9 cellular contexts compared by ENCODE assay signal in the genomic region with DNA sequence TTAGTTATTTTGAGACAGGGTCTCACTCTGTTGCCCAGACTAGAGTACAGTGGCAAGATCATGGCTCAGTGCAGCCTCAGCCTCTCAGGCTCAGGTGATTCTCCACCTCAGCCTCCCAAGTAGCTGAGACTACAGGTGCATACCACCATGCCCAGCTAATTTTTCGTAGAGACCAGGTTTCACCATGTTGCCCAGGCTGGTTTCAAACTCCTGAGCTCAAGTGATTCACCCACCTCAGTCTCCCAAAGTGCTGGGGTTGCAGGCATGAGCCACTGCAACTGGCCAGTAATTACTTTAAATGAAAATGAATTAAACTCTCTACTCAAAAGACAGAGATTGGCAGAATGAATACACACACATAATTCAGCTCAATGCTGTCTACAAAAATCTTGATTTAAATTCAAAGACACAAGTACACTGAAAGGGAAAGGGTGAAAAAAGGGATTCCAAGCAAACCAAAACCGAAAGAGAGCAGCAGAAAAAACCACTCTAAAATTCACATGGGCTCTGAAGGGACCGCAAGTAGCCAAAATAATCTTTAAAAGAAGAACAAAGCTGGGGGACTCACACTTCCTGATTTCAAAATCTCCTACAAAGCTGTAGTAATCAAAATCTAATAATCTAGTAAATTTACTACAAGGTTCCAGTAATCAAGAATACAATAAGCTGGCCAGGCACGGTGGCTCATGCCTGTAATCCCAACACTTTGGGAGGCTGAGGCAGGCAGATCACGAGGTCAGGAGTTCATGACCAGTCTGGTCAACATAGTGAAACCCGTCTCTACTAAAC. TPM values are rescaled to one million over a fixed set of nuclear protein-coding genes. Genes with fewer than 3 reads are reported as not detected.
A peak's percentile ranks its signal among the peaks of the same experiment; 100 is the strongest.
DNase-seq lines count a peak whose midpoint lies in the region; ATAC-seq, FAIRE-seq and TF ChIP-seq lines count a peak whose summit lies in the region.
"Had no signal": no experiment of that assay in that cellular context is flagged by ENCODE, and none has a peak within 500 bp of the region (broad histone marks: within the 10 kb centered on the region; RNA-seq: fewer than 3 reads in every experiment).

No MANE protein-coding gene starts in this region.

- H3K4me1 Mint-ChIP-seq in activated CD8-positive, alpha-beta T cell treated with anti-CD3 and anti-CD28 coated beads, Interleukin-2, amount 10 ng/mL, durations not matched to agents 7 days and 5 days (ENCODE audit: low read depth): peaks cover 40% of the 10 kb centered on the region
- H3K4me1 Mint-ChIP-seq in type B pancreatic cell (ENCODE audit: unreplicated experiment): peaks cover 3% of the 10 kb centered on the region

- POLR2A ChIA-PET in activated CD8-positive, alpha-beta T cell treated with anti-CD3 and anti-CD28 coated beads, Interleukin-2, amount 10 ng/mL, durations not matched to agents 7 days and 5 days (lab: Charles Lee): interaction anchor here (0.6 to 1.0 kb wide), 3 partner anchors 16 to 369 kb away, joined by 3 to 5 read pairs (median 5); no protein-coding TSS in a partner anchor

- peak overlapping the region; percentile 42 for H2AFZ ChIP-seq in osteoblast (ENCODE audit: low read length)
- H2AFZ ChIP-seq: GM23248 had no signal

- H3K27ac Mint-ChIP-seq in activated CD8-positive, alpha-beta T cell treated with anti-CD3 and anti-CD28 coated beads, Interleukin-2, amount 10 ng/mL, durations not matched to agents 7 days and 5 days: peak overlapping the region; percentile 79
- H3K27ac Mint-ChIP-seq in type B pancreatic cell: no peak overlapping the region

- peaks cover 2% of the 10 kb centered on the region for H3K27me3 Mint-ChIP-seq in activated CD8-positive, alpha-beta T cell treated with anti-CD3 and anti-CD28 coated beads, Interleukin-2, amount 10 ng/mL, durations not matched to agents 7 days and 5 days (ENCODE audit: low read depth)
- peaks cover 42% of the 10 kb centered on the region for H3K27me3 Mint-ChIP-seq in type B pancreatic cell

- TF ChIP-seq CTCF in osteoblast (IDR thresholded peaks at IDR 0.05; ENCODE audit: extremely low read depth, low read depth, low read length) (no peak), type B pancreatic cell (conservative IDR thresholded peaks at IDR 0.05) (no peak)

- peaks cover 8% of the 10 kb centered on the region for H3K4me1 ChIP-seq in osteoblast (ENCODE audit: insufficient read depth, low read length)

- peaks cover 31% of the 10 kb centered on the region for H3K9me3 Mint-ChIP-seq in activated CD8-positive, alpha-beta T cell treated with anti-CD3 and anti-CD28 coated beads, Interleukin-2, amount 10 ng/mL, durations not matched to agents 7 days and 5 days (ENCODE audit: insufficient read depth)
- H3K9me3 Mint-ChIP-seq in type B pancreatic cell: peaks cover 9% of the 10 kb centered on the region

- H3K4me3 Mint-ChIP-seq in activated CD8-positive, alpha-beta T cell treated with anti-CD3 and anti-CD28 coated beads, Interleukin-2, amount 10 ng/mL, durations not matched to agents 7 days and 5 days: peak overlapping the region; percentile 61
- H3K4me3 Mint-ChIP-seq in type B pancreatic cell: no peak overlapping the region

- H3K36me3 Mint-ChIP-seq in activated CD8-positive, alpha-beta T cell treated with anti-CD3 and anti-CD28 coated beads, Interleukin-2, amount 10 ng/mL, durations not matched to agents 7 days and 5 days (ENCODE audit: low read depth): peaks cover 35% of the 10 kb centered on the region
- no peaks in the 10 kb centered on the region for H3K36me3 Mint-ChIP-seq in type B pancreatic cell

- H3K9me3 ChIP-seq in osteoblast (ENCODE audit: low read depth, low read length): peaks cover 3% of the 10 kb centered on the region

- no peaks in the 10 kb centered on the region for H3K36me3 ChIP-seq in osteoblast (ENCODE audit: insufficient read depth, low read length)

- peak overlapping the region; percentile 20 for H3K4me3 ChIP-seq in osteoblast (ENCODE audit: insufficient read depth, low read length)
- H3K4me3 ChIP-seq: GM23248 had no signal

- no peak overlapping the region for H3K27ac ChIP-seq in osteoblast (ENCODE audit: low read depth, low read length)
- H3K27ac ChIP-seq: GM23248 had no signal

- no peaks in the 10 kb centered on the region for H4K20me1 ChIP-seq in osteoblast (ENCODE audit: insufficient read depth, low read length)

- FAIRE-seq in frontal cortex (lab: Jason Lieb, UNC): no peak

- H3K4me2 ChIP-seq in osteoblast (ENCODE audit: insufficient read depth, low read length): peak overlapping the region; percentile 37

- CTCF ChIA-PET in activated CD8-positive, alpha-beta T cell treated with anti-CD3 and anti-CD28 coated beads, Interleukin-2, amount 10 ng/mL, durations not matched to agents 7 days and 5 days (lab: Charles Lee): interaction anchor here (0.6 to 2.4 kb wide), 8 partner anchors 13 to 84 kb away, joined by 3 to 14 read pairs (median 4); no protein-coding TSS in a partner anchor

- no peaks in the 10 kb centered on the region for H3K79me2 ChIP-seq in osteoblast (ENCODE audit: insufficient read depth, low read length)

- no peaks in the 10 kb centered on the region for H3K27me3 ChIP-seq in osteoblast (ENCODE audit: insufficient read depth, low read length)

- ATAC-seq in GM18517 (IDR thresholded peaks at IDR 0.05; ENCODE audit: unreplicated experiment) (peak; percentile 56), HG02870 (IDR thresholded peaks at IDR 0.05; ENCODE audit: unreplicated experiment) (peak; percentile 63)
- peak; percentile 31 for ATAC-seq in activated CD8-positive, alpha-beta T cell treated with anti-CD3 and anti-CD28 coated beads, Interleukin-2, amount 10 ng/mL, durations not matched to agents 7 days and 5 days

- DNase-seq in activated CD8-positive, alpha-beta T cell treated with anti-CD3 and anti-CD28 coated beads, Interleukin-2, amount 10 ng/mL, durations not matched to agents 7 days and 5 days: no peak
- DNase-seq in osteoblast (ENCODE audit: insufficient read length, low spot score, missing footprints) (peak; percentile 58), type B pancreatic cell (ENCODE audit: extremely low spot score, unreplicated experiment) (no peak), ecto neural progenitor cell (ENCODE audit: low spot score) (no peak), frontal cortex (ENCODE audit: low spot score in 2 of 2) (no peak), NCI-H1694 treated with DMSO at 0.1 percent for 48 hours (lab: John Stamatoyannopoulos, UW) (no peak)
- DNase-seq: GM23248 had no signal

RNA-seq across cellular contexts. Expression of a gene that starts 11.8 kb away (rescaled TPM):
- 10 to 100 TPM; 14.7 to 14.9 TPM for total RNA-seq in activated CD8-positive, alpha-beta T cell treated with anti-CD3 and anti-CD28 coated beads, Interleukin-2, amount 10 ng/mL, durations not matched to agents 7 days and 5 days
- total RNA-seq in osteoblast (29.8 and 38.7 TPM in 2 replicates), type B pancreatic cell (ENCODE audit: low replicate concordance) (8.8 and 10.4 TPM in 2 replicates), frontal cortex (6.1 TPM)
